Comparison of ENCODE assay signal across 8 cellular contexts in genomic region chr2:100730290-100730868, GRCh38.
DNase-seq lines count a peak whose midpoint lies in the region; TF ChIP-seq lines count a peak whose summit lies in the region.

No MANE protein-coding gene starts in this region.

- H3K9me3 Mint-ChIP-seq in activated CD4-positive, alpha-beta memory T cell treated with anti-CD3 and anti-CD28 coated beads, Interleukin-2, amount 10 ng/mL, durations not matched to agents 7 days and 5 days: no peaks in the 10 kb centered on the region

- no peak overlapping the region for H3K9ac ChIP-seq in MM.1S (ENCODE audit: low read length)

- peaks cover 12% of the 10 kb centered on the region for H3K27me3 Mint-ChIP-seq in activated CD4-positive, alpha-beta memory T cell treated with anti-CD3 and anti-CD28 coated beads, Interleukin-2, amount 10 ng/mL, durations not matched to agents 7 days and 5 days

- no peaks in the 10 kb centered on the region; the same call in 1 of the 2 replicates for H3K27me3 ChIP-seq in DOHH2 (ENCODE audit: control insufficient read depth, low read length)
- H3K27me3 ChIP-seq in MM.1S (replicated peaks; ENCODE audit: insufficient read depth, low read length): no peaks in the 10 kb centered on the region

- no peaks in the 10 kb centered on the region for H3K79me2 ChIP-seq in DOHH2 (ENCODE audit: control insufficient read depth, low read length)
- no peaks in the 10 kb centered on the region for H3K79me2 ChIP-seq in MM.1S (ENCODE audit: low read length)

- H3K4me2 ChIP-seq in DOHH2 (ENCODE audit: low read length): no peak overlapping the region
- H3K4me2 ChIP-seq in MM.1S (ENCODE audit: low read depth, low read length): no peak overlapping the region

- H3F3A ChIP-seq in DOHH2 (ENCODE audit: control insufficient read depth, insufficient read depth): no peaks in the 10 kb centered on the region
- H3F3A ChIP-seq in MM.1S (ENCODE audit: insufficient read depth, low read length): no peaks in the 10 kb centered on the region

- H3K27ac Mint-ChIP-seq in activated CD4-positive, alpha-beta memory T cell treated with anti-CD3 and anti-CD28 coated beads, Interleukin-2, amount 10 ng/mL, durations not matched to agents 7 days and 5 days: no peak overlapping the region

- POLR2A ChIA-PET in activated CD4-positive, alpha-beta memory T cell treated with anti-CD3 and anti-CD28 coated beads, Interleukin-2, amount 10 ng/mL, durations not matched to agents 7 days and 5 days (lab: Charles Lee): no interaction called here

- no peak overlapping the region for H3K4me3 ChIP-seq in DOHH2 (ENCODE audit: low read length)
- no peak overlapping the region for H3K4me3 ChIP-seq in MM.1S (ENCODE audit: low read length)
- H3K4me3 ChIP-seq in retinal pigment epithelial cell (ENCODE audit: low read length): no peak overlapping the region

- CTCF ChIA-PET in activated CD4-positive, alpha-beta memory T cell treated with anti-CD3 and anti-CD28 coated beads, Interleukin-2, amount 10 ng/mL, durations not matched to agents 7 days and 5 days (lab: Charles Lee): interaction anchor here (0.6 to 2.2 kb wide), 2 partner anchors 120 to 282 kb away, joined by 3 to 8 read pairs; no protein-coding TSS in a partner anchor

- no peak overlapping the region for H3K27ac ChIP-seq in DOHH2 (ENCODE audit: low read depth, low read length)
- H3K27ac ChIP-seq in MM.1S (ENCODE audit: low read length): no peak overlapping the region

- no peaks in the 10 kb centered on the region for H3K36me3 Mint-ChIP-seq in activated CD4-positive, alpha-beta memory T cell treated with anti-CD3 and anti-CD28 coated beads, Interleukin-2, amount 10 ng/mL, durations not matched to agents 7 days and 5 days (ENCODE audit: low read depth)

- H4K20me1 ChIP-seq in DOHH2 (ENCODE audit: control insufficient read depth, insufficient read depth, low read depth, low read length) (no peaks in the 10 kb centered on the region), MM.1S (ENCODE audit: insufficient read depth, low read length) (no peaks in the 10 kb centered on the region)

- no peak overlapping the region for H3K4me3 Mint-ChIP-seq in activated CD4-positive, alpha-beta memory T cell treated with anti-CD3 and anti-CD28 coated beads, Interleukin-2, amount 10 ng/mL, durations not matched to agents 7 days and 5 days

- H3K9me3 ChIP-seq in DOHH2 (ENCODE audit: control insufficient read depth, insufficient read depth, low read length) (no peaks in the 10 kb centered on the region), MM.1S (replicated peaks; ENCODE audit: insufficient read depth, low read length) (no peaks in the 10 kb centered on the region)

- peak; percentile 51 for TF ChIP-seq CTCF in DOHH2 (IDR thresholded peaks at IDR 0.05; ENCODE audit: low read depth, low read length, poor library complexity, severe bottlenecking)
- TF ChIP-seq CTCF in MM.1S (IDR thresholded peaks at IDR 0.05; ENCODE audit: low read length): peak; percentile 31
- peak; percentile 87 for TF ChIP-seq CTCF in retinal pigment epithelial cell (conservative IDR thresholded peaks at IDR 0.05; ENCODE audit: low read depth, low read length)

- H2AFZ ChIP-seq in MM.1S (ENCODE audit: low read length): no peak overlapping the region

- H3K36me3 ChIP-seq in DOHH2 (ENCODE audit: control insufficient read depth, low read length): no peaks in the 10 kb centered on the region
- H3K36me3 ChIP-seq in MM.1S (replicated peaks; ENCODE audit: insufficient read depth, low read length): no peaks in the 10 kb centered on the region

- DNase-seq in MM.1S (peak; percentile 27), fibroblast of peridontal ligament (ENCODE audit: extremely low read depth) (peak; percentile 83), retinal pigment epithelial cell (ENCODE audit: low read depth) (no peak), NCI-H1092 (lab: John Stamatoyannopoulos, UW) (no peak), NCI-H2171 (lab: John Stamatoyannopoulos, UW) (no peak), NCI-H510A (lab: John Stamatoyannopoulos, UW) (no peak)
- peak; percentile 33 for DNase-seq in activated CD4-positive, alpha-beta memory T cell treated with anti-CD3 and anti-CD28 coated beads, Interleukin-2, amount 10 ng/mL, durations not matched to agents 7 days and 5 days

- H3K9me2 ChIP-seq in DOHH2 (replicated peaks; ENCODE audit: control insufficient read depth, low read length) (no peaks in the 10 kb centered on the region), MM.1S (replicated peaks; ENCODE audit: insufficient read depth, low read length) (no peaks in the 10 kb centered on the region)

- no peaks in the 10 kb centered on the region for H3K4me1 Mint-ChIP-seq in activated CD4-positive, alpha-beta memory T cell treated with anti-CD3 and anti-CD28 coated beads, Interleukin-2, amount 10 ng/mL, durations not matched to agents 7 days and 5 days

- no peaks in the 10 kb centered on the region for H3K4me1 ChIP-seq in DOHH2 (ENCODE audit: control insufficient read depth, low read length)
- H3K4me1 ChIP-seq in MM.1S (ENCODE audit: low read length): no peaks in the 10 kb centered on the region

Comparison
In these comparisons a context has a peak if more than half of its experiments do, and no peak if none do; other contexts are left out.
1. CTCF ChIP-seq: peak in every context shown above with its lines; median percentile 87 in retinal pigment epithelial cell; 51 in DOHH2; 31 in MM.1S.
2. DNase-seq: peak in MM.1S (single experiment), activated CD4-positive, alpha-beta memory T cell treated with anti-CD3 and anti-CD28 coated beads, Interleukin-2, amount 10 ng/mL, durations not matched to agents 7 days and 5 days (single experiment) and fibroblast of peridontal ligament (single experiment); none in retinal pigment epithelial cell (single experiment), NCI-H1092 (single experiment), NCI-H2171 (single experiment) and NCI-H510A (single experiment).